Comparison of ENCODE assay signal across 23 cellular contexts in the genomic region with DNA sequence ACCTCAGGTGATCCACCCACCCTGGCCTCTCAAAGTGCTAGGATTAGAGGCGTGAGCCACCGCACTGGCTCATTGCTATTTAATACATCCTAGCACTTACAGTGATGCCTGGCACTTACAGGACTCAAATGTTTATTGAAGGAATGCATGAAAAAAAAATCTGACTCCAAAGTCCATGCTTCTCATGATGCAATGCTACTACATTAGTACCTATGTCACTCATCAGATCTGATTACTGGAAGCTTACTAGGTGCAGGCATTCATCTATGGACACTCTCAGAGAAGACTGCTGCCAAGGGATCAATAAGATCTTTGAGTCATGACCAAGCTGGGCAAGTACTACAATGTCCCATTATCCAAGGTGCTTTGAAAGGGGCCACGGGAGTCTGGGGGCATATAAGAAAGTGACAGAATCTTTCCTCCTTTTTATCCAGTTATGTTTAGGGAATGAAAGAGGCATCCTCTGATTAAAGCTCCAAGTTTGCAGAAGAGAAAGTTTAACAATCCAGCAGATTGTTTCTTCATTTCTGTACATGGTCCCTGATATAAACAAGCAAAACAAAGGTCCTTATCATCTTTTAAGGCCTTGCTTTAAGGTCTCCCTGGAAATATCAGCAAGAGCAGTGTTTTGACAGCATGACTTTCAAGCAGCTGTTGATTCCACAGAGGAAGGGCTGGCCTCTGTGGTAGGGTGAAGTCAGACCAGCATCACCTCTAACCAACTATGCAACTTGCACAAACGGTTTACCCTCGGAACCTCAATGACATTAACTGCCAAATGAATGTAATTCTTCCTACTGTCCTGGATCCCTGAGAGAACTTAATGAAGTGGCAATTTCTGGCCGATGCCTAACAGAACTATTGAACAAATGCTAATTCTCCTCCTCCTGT. TPM values are rescaled to one million over a fixed set of nuclear protein-coding genes. Genes with fewer than 3 reads are reported as not detected.
DNase-seq lines count a peak whose midpoint lies in the region; ATAC-seq and TF ChIP-seq lines count a peak whose summit lies in the region.
"Had no signal": no experiment of that assay in that cellular context is flagged by ENCODE, and none has a peak within 500 bp of the region (broad histone marks: within the 10 kb centered on the region; RNA-seq: fewer than 3 reads in every experiment).

No MANE protein-coding gene starts in this region.

- CTCF ChIA-PET in IMR-90 (lab: Yijun Ruan, JAX): no interaction called here

- no peak overlapping the region for H2AFZ ChIP-seq in IMR-90 (replicated peaks; ENCODE audit: low read length, poor library complexity)
- no peak overlapping the region for H2AFZ ChIP-seq in trophoblast cell (ENCODE audit: insufficient read depth, low read length, poor library complexity)

- in situ Hi-C loops in IMR-90 (cut with MboI; ENCODE audit: low sequenced_read_pairs): no loop called here

- no peak overlapping the region for H4K91ac ChIP-seq in IMR-90 (ENCODE audit: insufficient read depth, low read depth, low read length)
- H4K91ac ChIP-seq in trophoblast cell (ENCODE audit: low read depth, low read length): no peak overlapping the region

- dilution Hi-C loops in IMR-90 (cut with HindIII; ENCODE audit: low sequenced_read_pairs, unreplicated experiment): no loop called here

- H3K14ac ChIP-seq in IMR-90 (replicated peaks; ENCODE audit: low read depth, low read length): no peak overlapping the region
- H3K14ac ChIP-seq in trophoblast cell (ENCODE audit: low read length): no peak overlapping the region

- H3K27ac ChIP-seq in IMR-90 (ENCODE audit: insufficient read depth, low read length) (no peak overlapping the region), mesendoderm (ENCODE audit: low read depth, low read length) (no peak overlapping the region), trophoblast cell (ENCODE audit: low read depth, low read length) (no peak overlapping the region), endodermal cell (ENCODE audit: low read depth, low read length) (no peak overlapping the region)
- H3K27ac ChIP-seq: BLaER1 treated with 17β-estradiol and CSF1 and Interleukin-3, amounts not matched to agents 10 nM and 100 nM; SK-N-MC had no signal

- peaks cover 3% of the 10 kb centered on the region; the same call in 1 of the 2 replicates for H3K9me1 ChIP-seq in IMR-90 (ENCODE audit: insufficient read depth, low read length)

- H3K23ac ChIP-seq in IMR-90 (ENCODE audit: low read depth, low read length) (no peak overlapping the region), mesendoderm (ENCODE audit: low read length) (peak overlapping the region; percentile 15), trophoblast cell (ENCODE audit: low read length) (no peak overlapping the region)

- no peak overlapping the region for H2BK12ac ChIP-seq in trophoblast cell (ENCODE audit: low read length)

- H3K4ac ChIP-seq in IMR-90 (ENCODE audit: low read depth, low read length) (no peak overlapping the region), mesendoderm (ENCODE audit: low read depth, low read length) (no peak overlapping the region), trophoblast cell (ENCODE audit: low read depth, low read length) (no peak overlapping the region)

- no peak overlapping the region for H3K9ac ChIP-seq in IMR-90 (ENCODE audit: low read depth, low read length)
- no peak overlapping the region for H3K9ac ChIP-seq in mesendoderm (ENCODE audit: low read length)
- H3K9ac ChIP-seq in trophoblast cell (ENCODE audit: low read length): no peak overlapping the region
- no peak overlapping the region for H3K9ac ChIP-seq in endodermal cell (ENCODE audit: extremely low read depth, low read length, poor library complexity, severe bottlenecking)

- no peaks in the 10 kb centered on the region for H3K4me1 Mint-ChIP-seq in endodermal cell

- no peak for TF ChIP-seq POLR2A in IMR-90 (IDR thresholded peaks at IDR 0.05; ENCODE audit: low read depth, low read length)

- H2BK15ac ChIP-seq in IMR-90 (ENCODE audit: low read depth, low read length) (no peak overlapping the region), mesendoderm (replicated peaks; ENCODE audit: low read depth) (no peak overlapping the region)

- ATAC-seq in IMR-90 (ENCODE audit: low read depth): peak; percentile 32; the same call in 1 of the 2 replicates
- ATAC-seq in HG02981 (IDR thresholded peaks at IDR 0.05; ENCODE audit: unreplicated experiment): no peak
- ATAC-seq: CD8-positive, alpha-beta T cell had no signal

- H4K5ac ChIP-seq in IMR-90 (ENCODE audit: low read depth, low read length) (no peak overlapping the region), mesendoderm (ENCODE audit: low read length) (no peak overlapping the region)

- POLR2A ChIA-PET in IMR-90 (lab: Charles Lee; ENCODE audit: unreplicated experiment): no interaction called here

- H2BK5ac ChIP-seq in IMR-90 (ENCODE audit: low read depth, low read length, poor library complexity, severe bottlenecking) (no peak overlapping the region), mesendoderm (ENCODE audit: low read length) (no peak overlapping the region), trophoblast cell (ENCODE audit: low read depth, low read length, poor library complexity) (no peak overlapping the region)

- H3K56ac ChIP-seq in IMR-90 (ENCODE audit: extremely low read depth, insufficient read depth, low read length) (no peak overlapping the region), mesendoderm (ENCODE audit: low read length) (no peak overlapping the region)

- no TSS peak for BruUV-seq in IMR-90 (replicated peaks; lab: Mats Ljungman, UMichigan)

- no peaks in the 10 kb centered on the region for H3K27me3 Mint-ChIP-seq in endodermal cell (ENCODE audit: insufficient read depth)
- H3K27me3 Mint-ChIP-seq: IgD-negative memory B cell had no signal

- H3K79me1 ChIP-seq in IMR-90 (ENCODE audit: low read depth in 1 of 2, low read length in 2 of 2) (peaks cover 4 to 7% of the 10 kb centered on the region in 2 experiments; a peak in 3 of 4 replicates), mesendoderm (ENCODE audit: low read length) (no peaks in the 10 kb centered on the region), trophoblast cell (ENCODE audit: low read length) (no peaks in the 10 kb centered on the region)

- no peak overlapping the region for H3K18ac ChIP-seq in IMR-90 (ENCODE audit: low read depth, low read length)
- H3K18ac ChIP-seq in mesendoderm (ENCODE audit: low read length): no peak overlapping the region
- H3K18ac ChIP-seq in trophoblast cell (ENCODE audit: low read length): no peak overlapping the region

- H2BK120ac ChIP-seq in IMR-90 (ENCODE audit: low read depth, low read length): no peak overlapping the region
- H2BK120ac ChIP-seq in mesendoderm (ENCODE audit: low read depth, low read length): no peak overlapping the region
- no peak overlapping the region for H2BK120ac ChIP-seq in trophoblast cell (ENCODE audit: insufficient read depth, low read length, poor library complexity)

- H3K36me3 ChIP-seq in IMR-90 (ENCODE audit: control insufficient read depth, insufficient read depth, low read length): peaks cover 25% of the 10 kb centered on the region
- no peaks in the 10 kb centered on the region for H3K36me3 ChIP-seq in mesendoderm (ENCODE audit: control insufficient read depth, insufficient read depth, low read length)
- H3K36me3 ChIP-seq in trophoblast cell (ENCODE audit: control insufficient read depth in 1 of 2, insufficient read depth in 2 of 2, low read length in 2 of 2): peaks cover 19 to 24% of the 10 kb centered on the region in 2 experiments
- H3K36me3 ChIP-seq in endodermal cell (ENCODE audit: control insufficient read depth, insufficient read depth, low read length): peaks cover 9% of the 10 kb centered on the region

- H2AK5ac ChIP-seq in IMR-90 (ENCODE audit: low read depth, low read length): no peak overlapping the region
- no peak overlapping the region for H2AK5ac ChIP-seq in mesendoderm (ENCODE audit: low read length)
- no peak overlapping the region for H2AK5ac ChIP-seq in trophoblast cell (ENCODE audit: low read length)

- intact Hi-C loops in IMR-90 (cut with micrococcal nuclease): no loop called here

- no peak overlapping the region for H2BK20ac ChIP-seq in IMR-90 (ENCODE audit: low read depth, low read length)

- H3K4me2 ChIP-seq in IMR-90 (ENCODE audit: low read depth, low read length): no peak overlapping the region
- no peak overlapping the region for H3K4me2 ChIP-seq in mesendoderm (ENCODE audit: low read length)
- H3K4me2 ChIP-seq in trophoblast cell (ENCODE audit: low read length): no peak overlapping the region
- H3K4me2 ChIP-seq: BLaER1 treated with 17β-estradiol and CSF1 and Interleukin-3, amounts not matched to agents 10 nM and 100 nM had no signal

- H4K8ac ChIP-seq in IMR-90 (ENCODE audit: low read depth in 2 of 2, low read length in 2 of 2) (no peak overlapping the region), mesendoderm (ENCODE audit: low read depth, low read length) (no peak overlapping the region), trophoblast cell (ENCODE audit: low read depth, low read length) (no peak overlapping the region)

- no peaks in the 10 kb centered on the region for H3K9me3 Mint-ChIP-seq in endodermal cell
- H3K9me3 Mint-ChIP-seq: CD8-positive, alpha-beta T cell; IgD-negative memory B cell had no signal

- no peak overlapping the region for H3K27ac Mint-ChIP-seq in endodermal cell
- H3K27ac Mint-ChIP-seq: CD8-positive, alpha-beta T cell; IgD-negative memory B cell had no signal

- H3K79me2 ChIP-seq in mesendoderm (ENCODE audit: control insufficient read depth, insufficient read depth, low read length) (no peaks in the 10 kb centered on the region), trophoblast cell (ENCODE audit: control insufficient read depth, insufficient read depth, low read length, poor library complexity) (no peaks in the 10 kb centered on the region)

- H4K12ac ChIP-seq in trophoblast cell (ENCODE audit: low read depth, low read length): no peak overlapping the region

- no peak for TF ChIP-seq RAD21 in IMR-90 (IDR thresholded peaks at IDR 0.05; ENCODE audit: low read length)

- WGBS in IMR-90 (ENCODE audit: extremely low coverage in 2 of 2, insufficient read length in 1 of 2), 2 experiments: no CpG with 5 or more reads among the region's 6 CpGs
- no CpG with 5 or more reads among the region's 6 CpGs for WGBS in mesendoderm (ENCODE audit: extremely low coverage, insufficient coverage, low lambda C conversion rate)
- no CpG with 5 or more reads among the region's 6 CpGs for WGBS in trophoblast cell (ENCODE audit: extremely low coverage, insufficient coverage, insufficient read length)
- WGBS in endodermal cell (ENCODE audit: insufficient coverage in 1 of 2, insufficient read length in 1 of 2), 2 experiments: 90 to 94% methylated on average over 6 of the region's 6 CpGs

- no peaks in the 10 kb centered on the region for H3K27me3 ChIP-seq in IMR-90 (ENCODE audit: control insufficient read depth, insufficient read depth, low read length)
- H3K27me3 ChIP-seq in mesendoderm (ENCODE audit: insufficient read depth, low read length, poor library complexity): no peaks in the 10 kb centered on the region
- no peaks in the 10 kb centered on the region for H3K27me3 ChIP-seq in trophoblast cell (ENCODE audit: insufficient read depth, low read length)
- no peaks in the 10 kb centered on the region for H3K27me3 ChIP-seq in endodermal cell (ENCODE audit: control insufficient read depth, insufficient read depth, low read length, poor library complexity, severe bottlenecking)
- H3K27me3 ChIP-seq: BLaER1 treated with 17β-estradiol and CSF1 and Interleukin-3, amounts not matched to agents 10 nM and 100 nM had no signal

- no peaks in the 10 kb centered on the region; the same call in 1 of the 2 replicates for H4K20me1 ChIP-seq in IMR-90 (ENCODE audit: insufficient read depth, low read length)

- 0 out of 2 replicates have a peak, but pooled peaks cover 2% of the 10 kb centered on the region for H3K4me1 ChIP-seq in IMR-90 (ENCODE audit: control insufficient read depth, insufficient read depth, low read length)
- no peaks in the 10 kb centered on the region for H3K4me1 ChIP-seq in mesendoderm (ENCODE audit: control insufficient read depth, low read depth, low read length)
- H3K4me1 ChIP-seq in trophoblast cell (ENCODE audit: control insufficient read depth in 1 of 2, insufficient read depth in 2 of 2, low read length in 2 of 2): no peaks in the 10 kb centered on the region
- H3K4me1 ChIP-seq in endodermal cell (ENCODE audit: control insufficient read depth, insufficient read depth, low read length): no peaks in the 10 kb centered on the region

- H3K4me3 ChIP-seq in IMR-90 (ENCODE audit: insufficient read depth, low read depth, low read length): no peak overlapping the region
- H3K4me3 ChIP-seq in mesendoderm (ENCODE audit: low read length): no peak overlapping the region
- H3K4me3 ChIP-seq in trophoblast cell (ENCODE audit: low read depth, low read length): no peak overlapping the region
- H3K4me3 ChIP-seq in endodermal cell (ENCODE audit: low read length): no peak overlapping the region
- H3K4me3 ChIP-seq: BLaER1 treated with 17β-estradiol and CSF1 and Interleukin-3, amounts not matched to agents 10 nM and 100 nM; SK-N-MC had no signal

- peaks cover 31% of the 10 kb centered on the region for H3K36me3 Mint-ChIP-seq in endodermal cell (ENCODE audit: low read depth)

- no peak for TF ChIP-seq CTCF in IMR-90 (conservative IDR thresholded peaks at IDR 0.05; ENCODE audit: low read depth, low read length)
- TF ChIP-seq CTCF in endodermal cell (conservative IDR thresholded peaks at IDR 0.05): no peak

- no peak overlapping the region for H2AK9ac ChIP-seq in IMR-90 (replicated peaks; ENCODE audit: low read depth, low read length, poor library complexity)

- DNase-seq in IMR-90 (peak; percentile 52), foreskin melanocyte (peak; percentile 51), mesendoderm (no peak), trophoblast cell (peak; percentile 47 to 75), endodermal cell (no peak), NCI-H2227 treated with DMSO at 0.1 percent for 48 hours (lab: John Stamatoyannopoulos, UW) (no peak), Ammon's horn (ENCODE audit: low spot score) (no peak)
- DNase-seq: CD8-positive, alpha-beta T cell; DMS79 treated with DMSO at 0.1 percent for 48 hours; Kasumi-1; MM.1S; NCI-H1105; NCI-H1694 treated with DMSO at 0.1 percent for 48 hours; NCI-H510A; NCI-H748 treated with DMSO at 0.1 percent for 48 hours; NK-92 treated with Interleukin-12 subunit alpha and Interleukin-12 subunit beta, amount 100 ng/mL, for 24 hours; Right ventricle myocardium superior had no signal

- no peak overlapping the region for H3K4me3 Mint-ChIP-seq in endodermal cell
- H3K4me3 Mint-ChIP-seq: CD8-positive, alpha-beta T cell; IgD-negative memory B cell had no signal

- H3K9me3 ChIP-seq in IMR-90 (ENCODE audit: control insufficient read depth, insufficient read depth, low read length) (no peaks in the 10 kb centered on the region), trophoblast cell (ENCODE audit: insufficient read depth, low read depth, low read length) (no peaks in the 10 kb centered on the region), endodermal cell (ENCODE audit: control insufficient read depth, low read length) (no peaks in the 10 kb centered on the region)
- H3K9me3 ChIP-seq: BLaER1 treated with 17β-estradiol and CSF1 and Interleukin-3, amounts not matched to agents 10 nM and 100 nM had no signal

RNA-seq across cellular contexts. Expression of gene ARPC5L, which starts 35.9 kb away (rescaled TPM):
- total RNA-seq in IMR-90 (2012; rRNA removed): 11.1 and 19.7 TPM in 2 replicates
- polyA plus RNA-seq in IMR-90 (2012; rRNA removed): 53.8 and 57.4 TPM in 2 replicates
- polyA plus RNA-seq in IMR-90 (2012; cell fraction: cytosol; rRNA removed): 40.2 and 49.0 TPM in 2 replicates
- polyA plus RNA-seq in IMR-90 (2012; cell fraction: nucleus; rRNA removed; ENCODE audit: low replicate concordance): 25.4 and 61.2 TPM in 2 replicates
- polyA plus RNA-seq in mesendoderm (2013, experiment 1 of 2): 67.4 TPM
- polyA plus RNA-seq in mesendoderm (2013, experiment 2 of 2): 66.9 TPM
- polyA plus RNA-seq in trophoblast cell (2013): 60.3 and 60.7 TPM in 2 replicates
- 10 to 100 TPM; 50.9 to 51.4 TPM for total RNA-seq in endodermal cell
- polyA plus RNA-seq in endodermal cell (2013, experiment 1 of 2): 34.2 TPM
- 34.9 TPM for polyA plus RNA-seq in endodermal cell (2013, experiment 2 of 2)

RNA-seq across cellular contexts. Expression of gene RPL35, which starts 36.1 kb away (rescaled TPM):
- total RNA-seq in IMR-90 (2012; rRNA removed) (881 and 1,151 TPM in 2 replicates), endodermal cell (1,000 to 10,000 TPM; 1,507 to 1,578 TPM)
- polyA plus RNA-seq in IMR-90 (2012; rRNA removed): 1,650 and 1,735 TPM in 2 replicates
- polyA plus RNA-seq in IMR-90 (2012; cell fraction: cytosol; rRNA removed): 3,661 and 4,271 TPM in 2 replicates
- 742 and 1,804 TPM in 2 replicates for polyA plus RNA-seq in IMR-90 (2012; cell fraction: nucleus; rRNA removed; ENCODE audit: low replicate concordance)
- 5,500 TPM for polyA plus RNA-seq in mesendoderm (2013, experiment 1 of 2)
- polyA plus RNA-seq in mesendoderm (2013, experiment 2 of 2): 5,550 TPM
- polyA plus RNA-seq in trophoblast cell (2013): 3,251 and 3,406 TPM in 2 replicates
- 1,782 TPM for polyA plus RNA-seq in endodermal cell (2013, experiment 1 of 2)
- 1,780 TPM for polyA plus RNA-seq in endodermal cell (2013, experiment 2 of 2)

RNA-seq across cellular contexts. Expression of gene GOLGA1, which starts 43.1 kb away (rescaled TPM):
- total RNA-seq in IMR-90 (2012; rRNA removed) (10.6 and 11.9 TPM in 2 replicates), endodermal cell (10 to 100 TPM in 1 of 2 donors, 1 to 10 TPM in 1; 8.8 to 13.2 TPM)
- polyA plus RNA-seq in IMR-90 (2012; rRNA removed): 11.0 and 12.7 TPM in 2 replicates
- 4.9 and 8.1 TPM in 2 replicates for polyA plus RNA-seq in IMR-90 (2012; cell fraction: cytosol; rRNA removed)
- 20.0 and 40.0 TPM in 2 replicates for polyA plus RNA-seq in IMR-90 (2012; cell fraction: nucleus; rRNA removed; ENCODE audit: low replicate concordance)
- polyA plus RNA-seq in mesendoderm (2013, experiment 1 of 2): 4.2 TPM
- polyA plus RNA-seq in mesendoderm (2013, experiment 2 of 2): 4.6 TPM
- polyA plus RNA-seq in trophoblast cell (2013): 7.7 and 7.8 TPM in 2 replicates
- polyA plus RNA-seq in endodermal cell (2013, experiment 1 of 2): 12.6 TPM
- polyA plus RNA-seq in endodermal cell (2013, experiment 2 of 2): 10.6 TPM

RNA-seq across cellular contexts. Expression of gene WDR38, which starts 44.6 kb away (rescaled TPM):
- total RNA-seq in IMR-90 (2012; rRNA removed): not detected in 2 replicates
- not detected in 2 replicates for polyA plus RNA-seq in IMR-90 (2012; rRNA removed)
- not detected in 2 replicates for polyA plus RNA-seq in IMR-90 (2012; cell fraction: cytosol; rRNA removed)
- not detected in 2 replicates for polyA plus RNA-seq in IMR-90 (2012; cell fraction: nucleus; rRNA removed; ENCODE audit: low replicate concordance)
- polyA plus RNA-seq in mesendoderm (2013, experiment 1 of 2): not detected
- not detected for polyA plus RNA-seq in mesendoderm (2013, experiment 2 of 2)
- polyA plus RNA-seq in trophoblast cell (2013): 0.05 and 0.06 TPM in 2 replicates
- not detected for total RNA-seq in endodermal cell
- polyA plus RNA-seq in endodermal cell (2013, experiment 1 of 2): not detected
- polyA plus RNA-seq in endodermal cell (2013, experiment 2 of 2): not detected
- total RNA-seq: A673; CD8-positive, alpha-beta T cell; H1; Right ventricle myocardium superior had no signal
- polyA plus RNA-seq: H1, IgD-negative memory B cell had no signal

Comparison
In these comparisons a context has a peak if more than half of its experiments do, and no peak if none do; other contexts are left out.
1. DNase-seq: peak in IMR-90 (single experiment), foreskin melanocyte (single experiment) and trophoblast cell (2 of 2); none in mesendoderm (single experiment), endodermal cell (single experiment), NCI-H2227 treated with DMSO at 0.1 percent for 48 hours (single experiment) and Ammon's horn (single experiment).